17 cellular contexts compared by ENCODE assay signal in the genomic region with DNA sequence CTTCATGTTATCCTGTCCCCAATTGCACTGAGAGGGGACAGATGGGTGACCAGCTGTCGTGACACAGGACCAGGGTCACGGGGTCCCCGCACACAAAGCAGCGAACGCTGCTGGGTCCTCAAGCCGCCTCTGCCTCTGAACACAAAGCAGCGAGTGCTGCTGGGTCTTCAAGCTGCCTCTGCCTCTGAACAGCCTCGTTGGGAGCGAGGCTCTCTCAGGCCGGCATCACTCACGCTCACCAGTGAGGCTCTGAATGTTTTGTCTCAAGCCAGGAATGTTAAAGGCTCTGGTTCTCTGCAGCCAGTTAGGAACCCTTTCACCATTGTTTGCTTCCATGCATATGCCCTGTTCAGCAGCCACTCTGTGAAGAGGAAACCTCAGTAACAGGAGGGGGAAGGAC.
A peak's percentile ranks its signal among the peaks of the same experiment; 100 is the strongest.
DNase-seq lines count a peak whose midpoint lies in the region; ATAC-seq and TF ChIP-seq lines count a peak whose summit lies in the region.
"Had no signal": no experiment of that assay in that cellular context is flagged by ENCODE, and none has a peak within 500 bp of the region (broad histone marks: within the 10 kb centered on the region; RNA-seq: fewer than 3 reads in every experiment).

No MANE protein-coding gene starts in this region.

- intact Hi-C loops in Right ventricle myocardium superior (cut with DNase I), result no loop called here

- H3K4me3 Mint-ChIP-seq in chondrocyte (ENCODE audit: unreplicated experiment) (no peak overlapping the region), nephron progenitor cell (no peak overlapping the region)
- no peak overlapping the region for H3K4me3 Mint-ChIP-seq in activated naive CD4-positive, alpha-beta T cell treated with anti-CD3 and anti-CD28 coated beads, Interleukin-2, amount 10 ng/mL, durations not matched to agents 7 days and 5 days
- H3K4me3 Mint-ChIP-seq: CD8-positive, alpha-beta memory T cell; dendritic cell treated with granulocyte-macrophage colony-stimulating factor and Interleukin-4, amounts not matched to agents 40 ng/mL and 50 ng/mL, for 4 days; IgD-negative memory B cell had no signal

- H3K36me3 Mint-ChIP-seq in chondrocyte (ENCODE audit: low read depth), result no peaks in the 10 kb centered on the region
- H3K36me3 Mint-ChIP-seq in nephron progenitor cell (ENCODE audit: low read depth), result no peaks in the 10 kb centered on the region
- H3K36me3 Mint-ChIP-seq in activated naive CD4-positive, alpha-beta T cell treated with anti-CD3 and anti-CD28 coated beads, Interleukin-2, amount 10 ng/mL, durations not matched to agents 7 days and 5 days, result no peaks in the 10 kb centered on the region
- H3K36me3 Mint-ChIP-seq: CD8-positive, alpha-beta memory T cell; IgD-negative memory B cell had no signal

- peaks cover 22% of the 10 kb centered on the region for H3K4me1 Mint-ChIP-seq in chondrocyte (ENCODE audit: low read depth)
- peaks cover 43% of the 10 kb centered on the region for H3K4me1 Mint-ChIP-seq in nephron progenitor cell
- no peaks in the 10 kb centered on the region for H3K4me1 Mint-ChIP-seq in activated naive CD4-positive, alpha-beta T cell treated with anti-CD3 and anti-CD28 coated beads, Interleukin-2, amount 10 ng/mL, durations not matched to agents 7 days and 5 days
- H3K4me1 Mint-ChIP-seq: CD8-positive, alpha-beta memory T cell had no signal

- CTCF ChIA-PET in activated naive CD4-positive, alpha-beta T cell treated with anti-CD3 and anti-CD28 coated beads, Interleukin-2, amount 10 ng/mL, durations not matched to agents 7 days and 5 days (lab: Charles Lee), result no interaction called here

- DNase-seq in DMS153 treated with DMSO at 0.1 percent for 48 hours (lab: John Stamatoyannopoulos, UW; ENCODE audit: unreplicated experiment) (peak; percentile 21), NCI-H524 (lab: John Stamatoyannopoulos, UW) (peak; percentile 96 to 98), chondrocyte (ENCODE audit: low spot score) (no peak), nephron progenitor cell (peak; percentile 27), NCI-H69 (lab: John Stamatoyannopoulos, UW) (no peak), hypothalamus (lab: John Stamatoyannopoulos, UW) (no peak), Right ventricle myocardium superior (no peak)
- no peak for DNase-seq in activated naive CD4-positive, alpha-beta T cell treated with anti-CD3 and anti-CD28 coated beads, Interleukin-2, amount 10 ng/mL, durations not matched to agents 7 days and 5 days
- DNase-seq: activated CD4-positive, CD25-positive, alpha-beta regulatory T cell treated with anti-CD3 and anti-CD28 coated beads, Interleukin-2, amount 50 U/mL, for 72 hours; activated gamma-delta T cell; aorta; CD8-positive, alpha-beta memory T cell; GDM1; left cardiac atrium; testis had no signal

- H3K9me3 Mint-ChIP-seq in chondrocyte (ENCODE audit: low read depth) (no peaks in the 10 kb centered on the region), nephron progenitor cell (peaks cover 10% of the 10 kb centered on the region)
- peaks cover 13% of the 10 kb centered on the region for H3K9me3 Mint-ChIP-seq in activated naive CD4-positive, alpha-beta T cell treated with anti-CD3 and anti-CD28 coated beads, Interleukin-2, amount 10 ng/mL, durations not matched to agents 7 days and 5 days
- H3K9me3 Mint-ChIP-seq: dendritic cell treated with granulocyte-macrophage colony-stimulating factor and Interleukin-4, amounts not matched to agents 40 ng/mL and 50 ng/mL, for 4 days had no signal

- peak overlapping the region; percentile 51 for H3K27ac Mint-ChIP-seq in chondrocyte (ENCODE audit: unreplicated experiment)
- peak overlapping the region; percentile 88 for H3K27ac Mint-ChIP-seq in nephron progenitor cell
- H3K27ac Mint-ChIP-seq in activated naive CD4-positive, alpha-beta T cell treated with anti-CD3 and anti-CD28 coated beads, Interleukin-2, amount 10 ng/mL, durations not matched to agents 7 days and 5 days, result no peak overlapping the region
- H3K27ac Mint-ChIP-seq: CD8-positive, alpha-beta memory T cell; dendritic cell treated with granulocyte-macrophage colony-stimulating factor and Interleukin-4, amounts not matched to agents 40 ng/mL and 50 ng/mL, for 4 days; IgD-negative memory B cell had no signal

- H3K27me3 Mint-ChIP-seq in chondrocyte (ENCODE audit: low read depth) (no peaks in the 10 kb centered on the region), nephron progenitor cell (ENCODE audit: low read depth, poor library complexity) (no peaks in the 10 kb centered on the region)
- H3K27me3 Mint-ChIP-seq in activated naive CD4-positive, alpha-beta T cell treated with anti-CD3 and anti-CD28 coated beads, Interleukin-2, amount 10 ng/mL, durations not matched to agents 7 days and 5 days, result no peaks in the 10 kb centered on the region
- H3K27me3 Mint-ChIP-seq: CD8-positive, alpha-beta memory T cell had no signal

- no peak for ATAC-seq in Right ventricle myocardium superior (ENCODE audit: poor library complexity)
- ATAC-seq: left cardiac atrium had no signal

- TF ChIP-seq CTCF in chondrocyte (IDR thresholded peaks at IDR 0.05) (no peak), nephron progenitor cell (IDR thresholded peaks at IDR 0.05) (no peak)

Comparison
In these comparisons a context has a peak if more than half of its experiments do, and no peak if none do; other contexts are left out.
1. DNase-seq: peak in DMS153 treated with DMSO at 0.1 percent for 48 hours (single experiment), NCI-H524 (2 of 2) and nephron progenitor cell (single experiment); none in chondrocyte (single experiment), NCI-H69 (single experiment), hypothalamus (0 of 51), Right ventricle myocardium superior (single experiment) and activated naive CD4-positive, alpha-beta T cell treated with anti-CD3 and anti-CD28 coated beads, Interleukin-2, amount 10 ng/mL, durations not matched to agents 7 days and 5 days (single experiment).